In genomic region chr19:46985532-46986415, GRCh38 we compare ENCODE assay signal across 21 cellular contexts. TPM values are rescaled to one million over a fixed set of nuclear protein-coding genes. Genes with fewer than 3 reads are reported as not detected.
DNase-seq lines count a peak whose midpoint lies in the region; ATAC-seq, FAIRE-seq and TF ChIP-seq lines count a peak whose summit lies in the region.
"Had no signal": no experiment of that assay in that cellular context is flagged by ENCODE, and none has a peak within 500 bp of the region (broad histone marks: within the 10 kb centered on the region; RNA-seq: fewer than 3 reads in every experiment).

No MANE protein-coding gene starts in this region.

- DNase-seq in A549 (ENCODE audit: low read depth in 1 of 2, low spot score in 1 of 2) (no peak), stomach (no peak)
- DNase-seq: activated CD4-positive, alpha-beta T cell treated with anti-CD3 and anti-CD28 coated beads for 1 hour; effector memory CD8-positive, alpha-beta T cell; H9; hippocampal formation; kidney glomerular epithelial cell; mucosa of descending colon; NCI-H2171; NCI-H82; occipital lobe; stimulated activated CD4-positive, alpha-beta T cell treated with anti-CD3 and anti-CD28 coated beads, Interleukin-2, amount 100 ng/mL, for 48 hours; T1000 had no signal

- 93% methylated on average over 14 of the region's 14 CpGs for WGBS in A549 (ENCODE audit: missing lambda C conversion rate)
- WGBS in stomach, 5 donors = 85 to 89% (median 86%) methylated on average over 14 of the region's 14 CpGs

- H3K9ac ChIP-seq in HUES48 (ENCODE audit: low read depth, low read length) = no peak overlapping the region
- H3K9ac ChIP-seq in neural cell (ENCODE audit: low read length) = no peak overlapping the region

- TF ChIP-seq CTCF in A549 (IDR thresholded peaks at IDR 0.05) (no peak), neural cell (IDR thresholded peaks at IDR 0.05; ENCODE audit: poor library complexity, severe bottlenecking) (no peak), stomach (IDR thresholded peaks at IDR 0.05) (no peak)

- no peak for TF ChIP-seq EP300 in A549 (IDR thresholded peaks at IDR 0.05)
- no peak for TF ChIP-seq EP300 in neural cell (conservative IDR thresholded peaks at IDR 0.05; ENCODE audit: poor library complexity, severe bottlenecking)
- TF ChIP-seq EP300 in stomach (IDR thresholded peaks at IDR 0.05) = no peak

- peaks cover 9% of the 10 kb centered on the region for H3K79me2 ChIP-seq in neural cell (replicated peaks; ENCODE audit: insufficient read depth, low read length)

- no peak for ATAC-seq in A549
- no peak for ATAC-seq in GM18520 (IDR thresholded peaks at IDR 0.05; ENCODE audit: unreplicated experiment)
- no peak for ATAC-seq in HG03342 (IDR thresholded peaks at IDR 0.05; ENCODE audit: unreplicated experiment)
- ATAC-seq: activated T-helper 17 cell treated with anti-CD3 and anti-CD28 coated beads, Interleukin-2, amount 50 U/mL, for 72 hours; effector memory CD8-positive, alpha-beta T cell; K562; mucosa of descending colon had no signal

- no peak for FAIRE-seq in A549 (lab: Jason Lieb, UNC)
- FAIRE-seq: K562, urothelium cell line had no signal

- H4K20me1 ChIP-seq in neural cell (ENCODE audit: insufficient read depth) = no peaks in the 10 kb centered on the region

- H2AFZ ChIP-seq in neural cell (ENCODE audit: low read depth, low read length) = no peak overlapping the region

- H3K27me3 ChIP-seq in HUES48 (ENCODE audit: control insufficient read depth, insufficient read depth, low read length) = no peaks in the 10 kb centered on the region
- H3K27me3 ChIP-seq in neural cell (ENCODE audit: insufficient read depth, low read depth, low read length) = no peaks in the 10 kb centered on the region
- no peaks in the 10 kb centered on the region for H3K27me3 ChIP-seq in stomach

- H3F3A ChIP-seq in neural cell (ENCODE audit: insufficient read depth, low read length, poor library complexity, severe bottlenecking) = no peaks in the 10 kb centered on the region

- CTCF ChIA-PET in A549 (lab: Yijun Ruan, JAX) = interaction anchor here (0.7 to 16.0 kb wide), 15 partner anchors 9 to 228 kb away, joined by 3 to 339 read pairs (median 4); no protein-coding TSS in a partner anchor

- POLR2A ChIA-PET in A549 (lab: Yijun Ruan, JAX) = no interaction called here

- no peak for TF ChIP-seq RAD21 in A549 (conservative IDR thresholded peaks at IDR 0.05 in 1 of 2, IDR thresholded peaks at IDR 0.05 in 1 of 2)
- no peak for TF ChIP-seq RAD21 in neural cell (conservative IDR thresholded peaks at IDR 0.05)

- H3K9me2 ChIP-seq in neural cell (ENCODE audit: insufficient read depth, low read length) = no peaks in the 10 kb centered on the region

- H3K27ac ChIP-seq in A549 = peak overlapping the region; percentile 59 to 75; a peak in 5 of 6 replicates
- H3K27ac ChIP-seq in HUES48 (ENCODE audit: low read depth, low read length) = peak overlapping the region; percentile 4
- peak overlapping the region; percentile 10 for H3K27ac ChIP-seq in cingulate gyrus (ENCODE audit: low read depth, low read length)
- H3K27ac ChIP-seq in neural cell (ENCODE audit: low read length) = peak overlapping the region; percentile 30
- H3K27ac ChIP-seq in stomach = peak overlapping the region in 1 of 5 donors; percentile 84

- H3K36me3 ChIP-seq in HUES48 (ENCODE audit: control insufficient read depth, insufficient read depth, low read length) (peaks cover 19% of the 10 kb centered on the region), neural cell (ENCODE audit: insufficient read depth, low read length) (no peaks in the 10 kb centered on the region), stomach (peaks cover 11 to 31% (median 30%) of the 10 kb centered on the region in 4 donors)

- H3K4me1 ChIP-seq in A549 (peaks cover 41% of the 10 kb centered on the region), HUES48 (ENCODE audit: control insufficient read depth, insufficient read depth, low read length) (no peaks in the 10 kb centered on the region), stomach (peaks cover 16 to 53% (median 36%) of the 10 kb centered on the region in 4 donors)

- H3K4me3 ChIP-seq in A549 (no peak overlapping the region), HUES48 (ENCODE audit: low read depth, low read length) (no peak overlapping the region), neural cell (ENCODE audit: low read length) (no peak overlapping the region), stomach (no peak overlapping the region)
- H3K4me3 ChIP-seq: K562, mucosa of descending colon had no signal

- intact Hi-C loops in stomach (cut with DNase I; ENCODE audit: low total_unique reads) = no loop called here

- H3K4me2 ChIP-seq in A549 (peak overlapping the region; percentile 83; the same call in 2 of the 3 replicates), neural cell (ENCODE audit: low read length) (no peak overlapping the region)

- TF ChIP-seq POLR2A in A549 (IDR thresholded peaks at IDR 0.05; ENCODE audit: low read length) (no peak), stomach (IDR thresholded peaks at IDR 0.05) (no peak)

- H3K9me3 ChIP-seq in A549 (no peaks in the 10 kb centered on the region), HUES48 (ENCODE audit: control insufficient read depth, insufficient read depth, low read length) (no peaks in the 10 kb centered on the region), neural cell (ENCODE audit: low read length) (no peaks in the 10 kb centered on the region), stomach (no peaks in the 10 kb centered on the region)
- H3K9me3 ChIP-seq: mucosa of descending colon had no signal

TF ChIP-seq in A549, 52 proteins besides CTCF, POLR2A, EP300 and RAD21 (continues in another document):
- TF ChIP-seq FOXS1 (CRISPR knock-in tag; IDR thresholded peaks at IDR 0.05) (no peak), ZFP36 (IDR thresholded peaks at IDR 0.05; ENCODE audit: borderline replicate concordance, partially characterized antibody) (no peak), HOXB5 (CRISPR knock-in tag; IDR thresholded peaks at IDR 0.05) (no peak), EHF (CRISPR knock-in tag; IDR thresholded peaks at IDR 0.05) (no peak), GATA3 (IDR thresholded peaks at IDR 0.05; ENCODE audit: borderline replicate concordance) (no peak), NFE2L2 (conservative IDR thresholded peaks at IDR 0.05; ENCODE audit: low read length) (no peak), RNF2 (IDR thresholded peaks at IDR 0.05; ENCODE audit: borderline replicate concordance, low read depth) (no peak), PBX3 (IDR thresholded peaks at IDR 0.05) (no peak), KDM1A (IDR thresholded peaks at IDR 0.05; ENCODE audit: low read depth) (no peak), EHMT2 (IDR thresholded peaks at IDR 0.05; ENCODE audit: low read depth) (no peak), RCOR1 (IDR thresholded peaks at IDR 0.05; ENCODE audit: low read depth, low read length) (no peak), CHD4 (IDR thresholded peaks at IDR 0.05; ENCODE audit: borderline replicate concordance) (no peak), POLR2AphosphoS2 (conservative IDR thresholded peaks at IDR 0.05; ENCODE audit: low read length) (no peak)

TF ChIP-seq in neural cell, 6 proteins besides CTCF, POLR2A, EP300 and RAD21:
- TF ChIP-seq MXI1 (conservative IDR thresholded peaks at IDR 0.05; ENCODE audit: poor library complexity, severe bottlenecking) = no peak
- TF ChIP-seq POLR2AphosphoS5 (IDR thresholded peaks at IDR 0.05) = no peak
- TF ChIP-seq TAF1 (IDR thresholded peaks at IDR 0.05; ENCODE audit: low read depth) = no peak
- TF ChIP-seq EZH2 (IDR thresholded peaks at IDR 0.05; ENCODE audit: borderline replicate concordance, insufficient read depth, low read length, poor library complexity, severe bottlenecking) = no peak
- no peak for TF ChIP-seq SMC3 (conservative IDR thresholded peaks at IDR 0.05; ENCODE audit: poor library complexity)
- TF ChIP-seq REST (IDR thresholded peaks at IDR 0.05; ENCODE audit: borderline replicate concordance) = no peak

RNA-seq across cellular contexts. Expression of gene NPAS1, which starts 33.9 kb away (rescaled TPM):
- polyA plus RNA-seq in A549 (2011; rRNA removed) = 1.3 and 1.5 TPM in 2 replicates
- polyA plus RNA-seq in A549 (2012; cell fraction: cytosol; rRNA removed) = 3.6 and 5.4 TPM in 2 replicates
- 5.3 and 7.9 TPM in 2 replicates for polyA plus RNA-seq in A549 (2012; cell fraction: nucleus; rRNA removed)
- 2.3 to 3.5 TPM (median 3.4 TPM) in 3 replicates for polyA plus RNA-seq in A549 (2017; fragmentation: RNase III; extraction: RNeasy Plus Mini Kit Qiagen cat#74134 plus additional on column Dnase treatment)
- polyA minus RNA-seq in A549 (2011; rRNA and poly(A)+ RNA removed) = 0.83 and 1.3 TPM in 2 replicates
- polyA plus RNA-seq in neural cell = 0.38 TPM in 1 of 2 replicates, not detected in the other
- polyA minus RNA-seq in neural cell = not detected in 2 replicates
- 1 to 10 TPM in 1 of 5 donors, under 1 TPM in 1, not detected in 3; 0.72 to 2.3 TPM for total RNA-seq in stomach
- 1 to 10 TPM; 1.1 to 8.9 (median 1.1) TPM for polyA plus RNA-seq in stomach
